ENCODE assay signal across 9 cellular contexts in the genomic region with DNA sequence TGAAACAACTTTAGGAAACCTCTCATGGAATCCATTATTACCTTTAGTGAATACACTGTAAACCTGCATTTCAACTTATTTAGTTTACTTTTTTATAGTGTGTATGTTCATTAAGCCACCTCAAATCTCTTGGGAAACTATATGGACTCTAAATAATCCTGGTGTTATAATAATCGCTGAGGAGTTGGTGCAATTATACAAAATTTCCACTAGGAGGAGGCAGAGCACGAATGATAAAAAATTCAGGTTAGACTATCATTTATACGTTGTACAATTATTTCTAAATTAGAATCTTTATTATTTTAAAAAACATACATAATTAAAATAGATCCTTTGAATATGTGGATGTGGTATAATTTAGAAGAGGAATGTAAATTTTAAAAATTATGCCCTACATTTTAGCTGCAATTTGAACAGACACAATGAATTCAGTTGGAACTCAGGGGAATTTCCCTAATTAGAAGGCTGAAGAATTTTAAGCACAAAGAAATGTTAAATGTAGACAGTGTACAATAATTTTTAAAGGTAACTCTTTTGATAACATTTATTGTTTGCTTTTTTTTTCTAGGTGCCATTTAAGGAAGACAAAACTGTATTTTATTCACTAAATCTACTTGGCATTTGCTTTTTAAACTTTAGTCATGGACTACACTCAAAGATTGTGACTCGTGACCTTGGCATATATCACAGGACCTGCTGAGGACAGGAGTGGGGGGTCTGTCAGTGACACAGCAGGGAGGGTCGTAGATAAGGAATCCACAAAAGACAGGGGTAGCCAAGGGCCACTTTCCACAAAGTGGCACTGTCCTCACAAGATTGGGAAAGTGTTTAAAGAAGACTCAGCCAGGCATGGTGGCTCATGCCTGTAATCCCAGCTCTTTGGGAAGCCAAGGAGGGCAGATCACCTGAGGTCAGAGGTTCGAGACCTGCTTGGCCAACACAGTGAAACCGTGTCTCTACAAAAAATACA. TPM values are rescaled to one million over a fixed set of nuclear protein-coding genes. Genes with fewer than 3 reads are reported as not detected.
DNase-seq lines count a peak whose midpoint lies in the region; ATAC-seq, FAIRE-seq and TF ChIP-seq lines count a peak whose summit lies in the region.
"Had no signal": no experiment of that assay in that cellular context is flagged by ENCODE, and none has a peak within 500 bp of the region (broad histone marks: within the 10 kb centered on the region; RNA-seq: fewer than 3 reads in every experiment).

No MANE protein-coding gene starts in this region.

- no peak overlapping the region for H3K4me3 Mint-ChIP-seq in nephron
- H3K4me3 Mint-ChIP-seq: activated naive CD8-positive, alpha-beta T cell treated with anti-CD3 and anti-CD28 coated beads, Interleukin-2, amount 10 ng/mL, durations not matched to agents 7 days and 5 days had no signal

- FAIRE-seq in A549 (lab: Jason Lieb, UNC), result no peak
- FAIRE-seq in colon (lab: Jason Lieb, UNC), result peak; percentile 78

- H3K9me3 Mint-ChIP-seq in nephron, result peaks cover 7% of the 10 kb centered on the region
- H3K9me3 Mint-ChIP-seq: activated naive CD8-positive, alpha-beta T cell treated with anti-CD3 and anti-CD28 coated beads, Interleukin-2, amount 10 ng/mL, durations not matched to agents 7 days and 5 days had no signal

- H3K4me1 Mint-ChIP-seq in nephron, result peaks cover 23% of the 10 kb centered on the region
- H3K4me1 Mint-ChIP-seq: activated naive CD8-positive, alpha-beta T cell treated with anti-CD3 and anti-CD28 coated beads, Interleukin-2, amount 10 ng/mL, durations not matched to agents 7 days and 5 days had no signal

- TF ChIP-seq CTCF in A549 (IDR thresholded peaks at IDR 0.05), result peak; percentile 86
- TF ChIP-seq CTCF in GM12864 (IDR thresholded peaks at IDR 0.05; ENCODE audit: low read depth, low read length, missing control alignments), result peak; percentile 50
- TF ChIP-seq CTCF in nephron (IDR thresholded peaks at IDR 0.05; ENCODE audit: unreplicated experiment in 3 of 3), result peak; percentile 73 to 91 (median 75)

- peaks cover 19% of the 10 kb centered on the region for H3K4me1 ChIP-seq in A549

- DNase-seq in A549 (ENCODE audit: low read depth in 1 of 2, low spot score in 1 of 2) (peak; percentile 22 to 43), GM12864 (ENCODE audit: low read depth) (no peak), NCI-H82 (lab: John Stamatoyannopoulos, UW) (peak; percentile 50)
- DNase-seq in stimulated activated CD4-positive, alpha-beta T cell treated with anti-CD3 and anti-CD28 coated beads, Interleukin-4, amount 100 ng/mL, for 4 hours, result no peak
- DNase-seq: activated naive CD8-positive, alpha-beta T cell treated with anti-CD3 and anti-CD28 coated beads, Interleukin-2, amount 10 ng/mL, durations not matched to agents 7 days and 5 days had no signal

- no peak for TF ChIP-seq EP300 in A549 (IDR thresholded peaks at IDR 0.05)

- no peak overlapping the region for H3K4me2 ChIP-seq in A549

- no peak overlapping the region for H3K4me3 ChIP-seq in A549
- H3K4me3 ChIP-seq in GM12864 (ENCODE audit: low read depth, low read length), result no peak overlapping the region

- H3K36me3 Mint-ChIP-seq in nephron (ENCODE audit: low read depth), result no peaks in the 10 kb centered on the region
- H3K36me3 Mint-ChIP-seq: activated naive CD8-positive, alpha-beta T cell treated with anti-CD3 and anti-CD28 coated beads, Interleukin-2, amount 10 ng/mL, durations not matched to agents 7 days and 5 days had no signal

- POLR2A ChIA-PET in A549 (lab: Yijun Ruan, JAX), result no interaction called here

- peak overlapping the region; percentile 26 to 72; a peak in 4 of 6 replicates for H3K27ac ChIP-seq in A549

- no peak for TF ChIP-seq POLR2A in A549 (IDR thresholded peaks at IDR 0.05; ENCODE audit: low read length)

- no peaks in the 10 kb centered on the region for H3K9me3 ChIP-seq in A549

- ATAC-seq in A549 (peak in 1 of 2 experiments; percentile 39; a peak in 1 of 6 replicates), HG03432 (IDR thresholded peaks at IDR 0.05; ENCODE audit: unreplicated experiment) (no peak), HG02973 (IDR thresholded peaks at IDR 0.05; ENCODE audit: unreplicated experiment) (no peak)

- peak; percentile 81 to 83 for TF ChIP-seq RAD21 in A549 (conservative IDR thresholded peaks at IDR 0.05 in 1 of 2, IDR thresholded peaks at IDR 0.05 in 1 of 2)

- 26% methylated on average over 7 of the region's 7 CpGs for WGBS in A549 (ENCODE audit: missing lambda C conversion rate)

- H3K27ac Mint-ChIP-seq in nephron, result no peak overlapping the region
- H3K27ac Mint-ChIP-seq: activated naive CD8-positive, alpha-beta T cell treated with anti-CD3 and anti-CD28 coated beads, Interleukin-2, amount 10 ng/mL, durations not matched to agents 7 days and 5 days had no signal

- peaks cover 27% of the 10 kb centered on the region for H3K27me3 Mint-ChIP-seq in nephron (ENCODE audit: low read depth)

- CTCF ChIA-PET in A549 (lab: Yijun Ruan, JAX), result interaction anchor here (0.6 to 5.0 kb wide), 24 partner anchors 10 to 899 kb away, joined by 3 to 70 read pairs (median 3); no protein-coding TSS in a partner anchor

TF ChIP-seq in A549, 52 proteins besides CTCF, POLR2A, EP300 and RAD21:
- TF ChIP-seq SMC3 (IDR thresholded peaks at IDR 0.05), result peak; percentile 74
- no peak for TF ChIP-seq RFX5 (IDR thresholded peaks at IDR 0.05)

RNA-seq across cellular contexts. Expression of gene RAB12, which starts 45.5 kb away (rescaled TPM):
- 27.6 and 31.3 TPM in 2 replicates for polyA plus RNA-seq in A549 (2011; rRNA removed)
- polyA plus RNA-seq in A549 (2012; cell fraction: cytosol; rRNA removed), result 7.4 and 7.6 TPM in 2 replicates
- polyA plus RNA-seq in A549 (2012; cell fraction: nucleus; rRNA removed), result 4.0 and 7.3 TPM in 2 replicates
- polyA plus RNA-seq in A549 (2017; fragmentation: RNase III; extraction: RNeasy Plus Mini Kit Qiagen cat#74134 plus additional on column Dnase treatment), result 23.2 to 23.9 TPM (median 23.4 TPM) in 3 replicates
- polyA minus RNA-seq in A549 (2011; rRNA and poly(A)+ RNA removed), result 8.7 and 9.3 TPM in 2 replicates

RNA-seq across cellular contexts. Expression of gene MTCL1, which starts 50.6 kb away (rescaled TPM):
- polyA plus RNA-seq in A549 (2011; rRNA removed) (43.6 and 44.4 TPM in 2 replicates), A549 (2017; fragmentation: RNase III; extraction: RNeasy Plus Mini Kit Qiagen cat#74134 plus additional on column Dnase treatment) (48.6 to 56.0 TPM (median 49.6 TPM) in 3 replicates)
- polyA plus RNA-seq in A549 (2012; cell fraction: cytosol; rRNA removed), result 37.2 and 44.0 TPM in 2 replicates
- 153 and 157 TPM in 2 replicates for polyA plus RNA-seq in A549 (2012; cell fraction: nucleus; rRNA removed)
- 66.2 and 67.8 TPM in 2 replicates for polyA minus RNA-seq in A549 (2011; rRNA and poly(A)+ RNA removed)

Comparison
In these comparisons a context has a peak if more than half of its experiments do, and no peak if none do; other contexts are left out.
1. DNase-seq: peak in A549 (2 of 2) and NCI-H82 (single experiment); none in GM12864 (single experiment) and stimulated activated CD4-positive, alpha-beta T cell treated with anti-CD3 and anti-CD28 coated beads, Interleukin-4, amount 100 ng/mL, for 4 hours (0 of 2).
2. Peak in every context shown above with its lines, with median percentiles within 50 percentile points of each other: CTCF ChIP-seq.